1 cellular context compared by ENCODE assay signal in the genomic region with DNA sequence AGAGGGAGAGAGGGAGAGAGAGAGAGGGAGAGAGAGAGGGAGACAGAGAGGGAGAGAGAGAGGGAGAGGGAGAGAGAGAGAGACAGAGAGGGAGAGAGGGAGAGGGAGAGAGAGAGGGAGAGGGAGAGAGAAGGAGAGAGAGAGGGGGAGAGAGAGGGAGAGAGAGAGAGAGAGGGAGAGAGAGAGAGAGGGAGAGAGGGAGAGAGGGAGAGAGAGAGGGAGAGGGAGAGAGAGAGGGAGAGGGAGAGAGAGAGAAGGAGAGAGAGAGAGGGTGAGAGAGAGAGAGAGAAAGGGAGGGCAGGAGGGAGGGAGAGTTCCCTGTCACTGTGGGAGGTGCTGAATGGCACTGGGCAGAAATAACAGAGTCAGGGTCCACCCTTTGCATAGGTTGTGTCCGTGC.
TF ChIP-seq lines count a peak whose summit lies in the region.

No MANE protein-coding gene starts in this region.

TF ChIP-seq in WTC11, 78 proteins besides CTCF, POLR2A, EP300 and RAD21:
- TF ChIP-seq GABPB1 (CRISPR knock-in tag; IDR thresholded peaks at IDR 0.05) = no peak
- no peak for TF ChIP-seq ESRRA (CRISPR knock-in tag; IDR thresholded peaks at IDR 0.05; ENCODE audit: borderline replicate concordance)
- no peak for TF ChIP-seq MYBL2 (CRISPR knock-in tag; IDR thresholded peaks at IDR 0.05)
- no peak for TF ChIP-seq NR1H2 (CRISPR knock-in tag; IDR thresholded peaks at IDR 0.05)
- TF ChIP-seq MAX (CRISPR knock-in tag; IDR thresholded peaks at IDR 0.05) = no peak
- no peak for TF ChIP-seq JAZF1 (CRISPR knock-in tag; IDR thresholded peaks at IDR 0.05)
- TF ChIP-seq, protein P1, sequence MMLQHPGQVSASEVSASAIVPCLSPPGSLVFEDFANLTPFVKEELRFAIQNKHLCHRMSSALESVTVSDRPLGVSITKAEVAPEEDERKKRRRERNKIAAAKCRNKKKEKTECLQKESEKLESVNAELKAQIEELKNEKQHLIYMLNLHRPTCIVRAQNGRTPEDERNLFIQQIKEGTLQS (CRISPR knock-in tag; conservative IDR thresholded peaks at IDR 0.05) = no peak
- no peak for TF ChIP-seq HMGA2 (CRISPR knock-in tag; IDR thresholded peaks at IDR 0.05)
- no peak for TF ChIP-seq AFF4 (CRISPR knock-in tag; IDR thresholded peaks at IDR 0.05; ENCODE audit: borderline replicate concordance)
- TF ChIP-seq NR3C1 (CRISPR knock-in tag; conservative IDR thresholded peaks at IDR 0.05; ENCODE audit: low read depth) = no peak
TF ChIP-seq in WTC11: peak in this region for 0.
